16 cellular contexts compared by ENCODE assay signal in genomic region chr4:158929939-158930344, GRCh38.
DNase-seq lines count a peak whose midpoint lies in the region; ATAC-seq, FAIRE-seq and TF ChIP-seq lines count a peak whose summit lies in the region.
"Had no signal": no experiment of that assay in that cellular context is flagged by ENCODE, and none has a peak within 500 bp of the region (broad histone marks: within the 10 kb centered on the region; RNA-seq: fewer than 3 reads in every experiment).

No MANE protein-coding gene starts in this region.

- H4K20me1 ChIP-seq in K562 (replicated peaks; ENCODE audit: control insufficient read depth, insufficient read depth, low read length): no peaks in the 10 kb centered on the region

- TF ChIP-seq EP300 in K562 (IDR thresholded peaks at IDR 0.05; ENCODE audit: low read length): peak; percentile 34; the same call in 1 of the 2 replicates

- no peaks in the 10 kb centered on the region for H3K36me3 Mint-ChIP-seq in activated CD4-positive, alpha-beta T cell treated with anti-CD3 and anti-CD28 coated beads for 36 hours (ENCODE audit: low read depth)
- H3K36me3 Mint-ChIP-seq in natural killer cell: no peaks in the 10 kb centered on the region

- H3K4me1 ChIP-seq in K562 (replicated peaks in 1 of 2; ENCODE audit: control insufficient read depth in 2 of 2, insufficient read depth in 2 of 2, low read length in 2 of 2): peaks cover 0 to 8% of the 10 kb centered on the region in 2 experiments; a peak in 2 of 5 replicates
- H3K4me1 ChIP-seq: adrenal gland, esophagus muscularis mucosa, Peyer's patch had no signal

- CTCF ChIA-PET in activated CD4-positive, alpha-beta T cell treated with anti-CD3 and anti-CD28 coated beads for 36 hours (lab: Charles Lee): interaction anchor here (0.7 to 1.6 kb wide), 2 partner anchors 73 to 445 kb away, joined by 3 to 5 read pairs; no protein-coding TSS in a partner anchor
- CTCF ChIA-PET in K562 (lab: Yijun Ruan, JAX; ENCODE audit: low intra/inter-chr PET ratio): no interaction called here

- H2AFZ ChIP-seq in K562 (ENCODE audit: low read depth, low read length): no peak overlapping the region

- in situ Hi-C loops in K562 (cut with MboI): no loop called here

- TF ChIP-seq CTCF in K562 (IDR thresholded peaks at IDR 0.05 in 2 of 3, conservative IDR thresholded peaks at IDR 0.05 in 1 of 3; ENCODE audit: insufficient read depth in 2 of 3, low read depth in 1 of 3, low read length in 3 of 3): no peak
- TF ChIP-seq CTCF in natural killer cell (IDR thresholded peaks at IDR 0.05): no peak

- H3K4me1 Mint-ChIP-seq in activated CD4-positive, alpha-beta T cell treated with anti-CD3 and anti-CD28 coated beads for 36 hours: peaks cover 13% of the 10 kb centered on the region
- H3K4me1 Mint-ChIP-seq in natural killer cell: peaks cover 15 to 19% of the 10 kb centered on the region in 2 donors

- H3K9me3 Mint-ChIP-seq in activated CD4-positive, alpha-beta T cell treated with anti-CD3 and anti-CD28 coated beads for 36 hours (ENCODE audit: low read depth): no peaks in the 10 kb centered on the region
- no peaks in the 10 kb centered on the region for H3K9me3 Mint-ChIP-seq in natural killer cell

- intact Hi-C loops in activated CD4-positive, alpha-beta T cell treated with anti-CD3 and anti-CD28 coated beads for 36 hours (cut with DNase I, micrococcal nuclease): no loop called here
- intact Hi-C loops in K562 (cut with micrococcal nuclease): no loop called here
- intact Hi-C loops in natural killer cell (cut with micrococcal nuclease): no loop called here

- no peaks in the 10 kb centered on the region for H3K36me3 ChIP-seq in K562 (ENCODE audit: control insufficient read depth, insufficient read depth, low read length)
- H3K36me3 ChIP-seq: adrenal gland, esophagus muscularis mucosa, Peyer's patch had no signal

- H3K4me3 ChIP-seq in K562: no peak overlapping the region
- H3K4me3 ChIP-seq: adrenal gland, coronary artery, esophagus muscularis mucosa, lung, Peyer's patch had no signal

- ATAC-seq in activated CD4-positive, alpha-beta T cell treated with anti-CD3 and anti-CD28 coated beads for 36 hours: no peak
- ATAC-seq in K562 (peak; percentile 69), natural killer cell (peak; percentile 56 to 62 (median 57)), GM18505 (IDR thresholded peaks at IDR 0.05; ENCODE audit: unreplicated experiment) (no peak), HG03097 (IDR thresholded peaks at IDR 0.05; ENCODE audit: low FRiP score, unreplicated experiment) (no peak)

- H3K4me3 Mint-ChIP-seq in activated CD4-positive, alpha-beta T cell treated with anti-CD3 and anti-CD28 coated beads for 36 hours: peak overlapping the region; percentile 20
- peak overlapping the region; percentile 67 for H3K4me3 Mint-ChIP-seq in natural killer cell

- DNase-seq in activated CD4-positive, alpha-beta T cell treated with anti-CD3 and anti-CD28 coated beads for 36 hours: no peak
- no peak for DNase-seq in activated CD4-positive, alpha-beta T cell treated with anti-CD3 and anti-CD28 coated beads for 1 hour
- peak; percentile 13 for DNase-seq in NCI-H226
- DNase-seq in K562 (ENCODE audit: extremely low read depth in 1 of 4, low spot score in 3 of 4): peak in 1 of 4 experiments; percentile 16
- no peak for DNase-seq in natural killer cell
- DNase-seq in cortex of kidney (lab: John Stamatoyannopoulos, UW): no peak
- DNase-seq: 8988T, adrenal gland, NCI-H1417 treated with DMSO at 0.1 percent for 48 hours, NCI-H510A treated with DMSO at 0.1 percent for 48 hours, Peyer's patch had no signal

- POLR2A ChIA-PET in activated CD4-positive, alpha-beta T cell treated with anti-CD3 and anti-CD28 coated beads for 36 hours (lab: Charles Lee): no interaction called here
- POLR2A ChIA-PET in K562 (lab: Yijun Ruan, JAX): interaction anchor here (1.2 kb wide), 1 partner anchor 268 kb away, joined by 4 read pairs; no protein-coding TSS in a partner anchor

- no peak overlapping the region; the same call in 1 of the 2 replicates for H3K4me2 ChIP-seq in K562 (ENCODE audit: insufficient read depth, low read length)

- no peak overlapping the region for H3K27ac Mint-ChIP-seq in activated CD4-positive, alpha-beta T cell treated with anti-CD3 and anti-CD28 coated beads for 36 hours
- H3K27ac Mint-ChIP-seq in natural killer cell: peak overlapping the region; percentile 14 to 86

- no peaks in the 10 kb centered on the region for H3K9me3 ChIP-seq in K562 (replicated peaks; ENCODE audit: control insufficient read depth, insufficient read depth, low read depth, low read length)
- H3K9me3 ChIP-seq: adrenal gland, Peyer's patch had no signal

- no peak for TF ChIP-seq POLR2A in K562 (conservative IDR thresholded peaks at IDR 0.05)
- TF ChIP-seq POLR2A in GM18505 (IDR thresholded peaks at IDR 0.05; ENCODE audit: borderline replicate concordance, extremely low read depth, insufficient read depth, insufficient read length): no peak

- H3K27me3 ChIP-seq in K562 (ENCODE audit: control insufficient read depth in 2 of 2, insufficient read depth in 2 of 2, low read length in 2 of 2): no peaks in the 10 kb centered on the region
- H3K27me3 ChIP-seq: adrenal gland, esophagus muscularis mucosa, Peyer's patch had no signal

- no peak for FAIRE-seq in K562 (lab: Jason Lieb, UNC)

- H3K27me3 Mint-ChIP-seq in activated CD4-positive, alpha-beta T cell treated with anti-CD3 and anti-CD28 coated beads for 36 hours: no peaks in the 10 kb centered on the region
- no peaks in the 10 kb centered on the region for H3K27me3 Mint-ChIP-seq in natural killer cell (ENCODE audit: low read depth in 2 of 2)

- H3K79me2 ChIP-seq in K562 (ENCODE audit: control insufficient read depth, insufficient read depth, low read length): no peaks in the 10 kb centered on the region

- WGBS in K562 (ENCODE audit: insufficient coverage, low coverage, missing lambda C conversion rate): 0% methylated on average over 3 of the region's 3 CpGs

- H3K9ac ChIP-seq in K562 (ENCODE audit: insufficient read depth in 1 of 2, low read depth in 2 of 2, low read length in 2 of 2): no peak overlapping the region

- no TSS peak for BruUV-seq in K562 (replicated peaks; lab: Mats Ljungman, UMichigan)

- no peak overlapping the region for H3K27ac ChIP-seq in K562 (ENCODE audit: extremely low read depth, low read depth, low read length)
- H3K27ac ChIP-seq: adrenal gland, coronary artery, esophagus muscularis mucosa, Peyer's patch had no signal

- H3K9me1 ChIP-seq in K562 (ENCODE audit: control insufficient read depth, insufficient read depth, low read length): no peaks in the 10 kb centered on the region

- no peak for TF ChIP-seq RAD21 in K562 (CRISPR knock-in tag; conservative IDR thresholded peaks at IDR 0.05 in 1 of 2, IDR thresholded peaks at IDR 0.05 in 1 of 2)

TF ChIP-seq in K562, 482 proteins besides CTCF, POLR2A, EP300 and RAD21 (continues in another document):
- TF ChIP-seq ZNF318 (IDR thresholded peaks at IDR 0.05; ENCODE audit: borderline replicate concordance in 1 of 2, low read depth in 1 of 2): peak in 1 of 2 experiments; percentile 61; a peak in 1 of 4 replicates
- no peak for TF ChIP-seq RFX5 (IDR thresholded peaks at IDR 0.05; ENCODE audit: low read depth, low read length)
- no peak for TF ChIP-seq GTF2F1 (IDR thresholded peaks at IDR 0.05; ENCODE audit: low read depth, low read length)

Comparison
In these comparisons a context has a peak if more than half of its experiments do, and no peak if none do; other contexts are left out.
1. ATAC-seq: peak in K562 (single experiment) and natural killer cell (3 of 3); none in activated CD4-positive, alpha-beta T cell treated with anti-CD3 and anti-CD28 coated beads for 36 hours (single experiment), GM18505 (single experiment) and HG03097 (single experiment).